Comparison of ENCODE assay signal across 1 cellular context in the genomic region with DNA sequence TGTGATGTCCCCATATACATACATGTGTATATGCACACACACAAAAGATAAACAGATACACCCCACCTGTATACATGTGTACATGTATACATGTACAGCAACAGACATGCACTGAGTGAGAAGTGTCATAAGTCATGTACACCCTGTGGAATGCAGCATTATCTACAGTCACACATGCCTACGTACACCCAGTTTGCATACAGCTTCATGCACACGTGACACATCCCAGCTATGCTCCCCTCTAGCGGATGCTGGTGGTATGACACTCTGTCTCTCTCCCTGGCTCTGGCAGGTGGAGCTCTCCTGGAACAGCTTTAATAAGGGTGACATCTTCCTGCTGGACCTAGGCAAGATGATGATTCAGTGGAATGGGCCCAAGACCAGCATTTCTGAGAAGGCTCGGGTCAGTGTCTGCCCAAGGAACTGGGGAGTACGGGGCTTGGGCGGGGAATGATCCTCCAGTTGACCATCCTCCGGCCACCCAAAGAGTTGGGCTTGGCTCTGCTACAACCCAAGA.
TF ChIP-seq lines count a peak whose summit lies in the region.

No MANE protein-coding gene starts in this region.

TF ChIP-seq in K562, 482 proteins besides CTCF, POLR2A, EP300 and RAD21 (continued from another document):
- TF ChIP-seq, protein P1, sequence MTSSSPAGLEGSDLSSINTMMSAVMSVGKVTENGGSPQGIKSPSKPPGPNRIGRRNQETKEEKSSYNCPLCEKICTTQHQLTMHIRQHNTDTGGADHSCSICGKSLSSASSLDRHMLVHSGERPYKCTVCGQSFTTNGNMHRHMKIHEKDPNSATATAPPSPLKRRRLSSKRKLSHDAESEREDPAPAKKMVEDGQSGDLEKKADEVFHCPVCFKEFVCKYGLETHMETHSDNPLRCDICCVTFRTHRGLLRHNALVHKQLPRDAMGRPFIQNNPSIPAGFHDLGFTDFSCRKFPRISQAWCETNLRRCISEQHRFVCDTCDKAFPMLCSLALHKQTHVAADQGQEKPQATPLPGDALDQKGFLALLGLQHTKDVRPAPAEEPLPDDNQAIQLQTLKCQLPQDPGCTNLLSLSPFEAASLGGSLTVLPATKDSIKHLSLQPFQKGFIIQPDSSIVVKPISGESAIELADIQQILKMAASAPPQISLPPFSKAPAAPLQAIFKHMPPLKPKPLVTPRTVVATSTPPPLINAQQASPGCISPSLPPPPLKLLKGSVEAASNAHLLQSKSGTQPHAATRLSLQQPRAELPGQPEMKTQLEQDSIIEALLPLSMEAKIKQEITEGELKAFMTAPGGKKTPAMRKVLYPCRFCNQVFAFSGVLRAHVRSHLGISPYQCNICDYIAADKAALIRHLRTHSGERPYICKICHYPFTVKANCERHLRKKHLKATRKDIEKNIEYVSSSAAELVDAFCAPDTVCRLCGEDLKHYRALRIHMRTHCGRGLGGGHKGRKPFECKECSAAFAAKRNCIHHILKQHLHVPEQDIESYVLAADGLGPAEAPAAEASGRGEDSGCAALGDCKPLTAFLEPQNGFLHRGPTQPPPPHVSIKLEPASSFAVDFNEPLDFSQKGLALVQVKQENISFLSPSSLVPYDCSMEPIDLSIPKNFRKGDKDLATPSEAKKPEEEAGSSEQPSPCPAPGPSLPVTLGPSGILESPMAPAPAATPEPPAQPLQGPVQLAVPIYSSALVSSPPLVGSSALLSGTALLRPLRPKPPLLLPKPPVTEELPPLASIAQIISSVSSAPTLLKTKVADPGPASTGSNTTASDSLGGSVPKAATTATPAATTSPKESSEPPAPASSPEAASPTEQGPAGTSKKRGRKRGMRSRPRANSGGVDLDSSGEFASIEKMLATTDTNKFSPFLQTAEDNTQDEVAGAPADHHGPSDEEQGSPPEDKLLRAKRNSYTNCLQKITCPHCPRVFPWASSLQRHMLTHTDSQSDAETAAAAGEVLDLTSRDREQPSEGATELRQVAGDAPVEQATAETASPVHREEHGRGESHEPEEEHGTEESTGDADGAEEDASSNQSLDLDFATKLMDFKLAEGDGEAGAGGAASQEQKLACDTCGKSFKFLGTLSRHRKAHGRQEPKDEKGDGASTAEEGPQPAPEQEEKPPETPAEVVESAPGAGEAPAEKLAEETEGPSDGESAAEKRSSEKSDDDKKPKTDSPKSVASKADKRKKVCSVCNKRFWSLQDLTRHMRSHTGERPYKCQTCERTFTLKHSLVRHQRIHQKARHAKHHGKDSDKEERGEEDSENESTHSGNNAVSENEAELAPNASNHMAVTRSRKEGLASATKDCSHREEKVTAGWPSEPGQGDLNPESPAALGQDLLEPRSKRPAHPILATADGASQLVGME (CRISPR knock-in tag; IDR thresholded peaks at IDR 0.05) = no peak
- TF ChIP-seq CREM (IDR thresholded peaks at IDR 0.05; ENCODE audit: low read depth) (peak; percentile 93), FOXK2 (conservative IDR thresholded peaks at IDR 0.05 in 1 of 2, IDR thresholded peaks at IDR 0.05 in 1 of 2; ENCODE audit: low read depth in 2 of 2) (peak; percentile 89 to 92), RFX1 (IDR thresholded peaks at IDR 0.05) (no peak), HNRNPUL1 (IDR thresholded peaks at IDR 0.05; ENCODE audit: low read length) (no peak), ZNF253 (CRISPR knock-in tag; conservative IDR thresholded peaks at IDR 0.05) (no peak), SLC30A9 (CRISPR knock-in tag; IDR thresholded peaks at IDR 0.05) (no peak), ZZZ3 (IDR thresholded peaks at IDR 0.05) (no peak)
- TF ChIP-seq, protein P2, sequence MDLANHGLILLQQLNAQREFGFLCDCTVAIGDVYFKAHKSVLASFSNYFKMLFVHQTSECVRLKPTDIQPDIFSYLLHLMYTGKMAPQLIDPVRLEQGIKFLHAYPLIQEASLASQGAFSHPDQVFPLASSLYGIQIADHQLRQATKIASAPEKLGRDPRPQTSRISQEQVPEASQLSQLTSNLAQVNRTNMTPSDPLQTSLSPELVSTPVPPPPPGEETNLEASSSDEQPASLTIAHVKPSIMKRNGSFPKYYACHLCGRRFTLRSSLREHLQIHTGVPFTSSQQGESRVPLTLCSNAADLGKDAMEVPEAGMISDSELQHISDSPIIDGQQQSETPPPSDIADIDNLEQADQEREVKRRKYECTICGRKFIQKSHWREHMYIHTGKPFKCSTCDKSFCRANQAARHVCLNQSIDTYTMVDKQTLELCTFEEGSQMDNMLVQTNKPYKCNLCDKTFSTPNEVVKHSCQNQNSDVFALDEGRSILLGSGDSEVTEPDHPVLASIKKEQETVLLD (IDR thresholded peaks at IDR 0.05) = no peak
- TF ChIP-seq, protein P3, sequence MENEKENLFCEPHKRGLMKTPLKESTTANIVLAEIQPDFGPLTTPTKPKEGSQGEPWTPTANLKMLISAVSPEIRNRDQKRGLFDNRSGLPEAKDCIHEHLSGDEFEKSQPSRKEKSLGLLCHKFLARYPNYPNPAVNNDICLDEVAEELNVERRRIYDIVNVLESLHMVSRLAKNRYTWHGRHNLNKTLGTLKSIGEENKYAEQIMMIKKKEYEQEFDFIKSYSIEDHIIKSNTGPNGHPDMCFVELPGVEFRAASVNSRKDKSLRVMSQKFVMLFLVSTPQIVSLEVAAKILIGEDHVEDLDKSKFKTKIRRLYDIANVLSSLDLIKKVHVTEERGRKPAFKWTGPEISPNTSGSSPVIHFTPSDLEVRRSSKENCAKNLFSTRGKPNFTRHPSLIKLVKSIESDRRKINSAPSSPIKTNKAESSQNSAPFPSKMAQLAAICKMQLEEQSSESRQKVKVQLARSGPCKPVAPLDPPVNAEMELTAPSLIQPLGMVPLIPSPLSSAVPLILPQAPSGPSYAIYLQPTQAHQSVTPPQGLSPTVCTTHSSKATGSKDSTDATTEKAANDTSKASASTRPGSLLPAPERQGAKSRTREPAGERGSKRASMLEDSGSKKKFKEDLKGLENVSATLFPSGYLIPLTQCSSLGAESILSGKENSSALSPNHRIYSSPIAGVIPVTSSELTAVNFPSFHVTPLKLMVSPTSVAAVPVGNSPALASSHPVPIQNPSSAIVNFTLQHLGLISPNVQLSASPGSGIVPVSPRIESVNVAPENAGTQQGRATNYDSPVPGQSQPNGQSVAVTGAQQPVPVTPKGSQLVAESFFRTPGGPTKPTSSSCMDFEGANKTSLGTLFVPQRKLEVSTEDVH (IDR thresholded peaks at IDR 0.05; ENCODE audit: low read depth, partially characterized antibody) = peak; percentile 67
